1 cellular context compared by ENCODE assay signal in the genomic region with DNA sequence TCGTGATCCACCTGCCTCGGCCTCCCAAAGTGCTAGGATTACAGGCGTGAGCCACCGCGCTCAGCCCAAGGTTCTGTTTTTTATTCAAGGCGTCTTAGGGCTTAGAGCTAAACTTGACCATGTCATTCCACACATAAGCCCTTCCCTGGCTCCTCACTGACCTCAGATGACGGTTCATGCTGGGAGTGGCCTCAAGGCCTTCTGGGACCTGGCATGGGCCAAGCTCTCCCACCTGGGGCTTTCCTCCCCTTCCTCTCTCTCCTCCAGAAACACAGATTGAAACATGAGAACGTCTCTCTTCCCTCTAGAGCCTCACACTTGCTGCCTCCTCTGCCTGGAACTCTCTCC.
TF ChIP-seq lines count a peak whose summit lies in the region.

No MANE protein-coding gene starts in this region.

TF ChIP-seq in IMR-90, 13 proteins besides CTCF, POLR2A, EP300 and RAD21 (continued from another document):
- TF ChIP-seq SMC3 (IDR thresholded peaks at IDR 0.05; ENCODE audit: low read depth, low read length) (no peak), MXI1 (IDR thresholded peaks at IDR 0.05; ENCODE audit: borderline replicate concordance, low read depth, low read length) (no peak), RCOR1 (IDR thresholded peaks at IDR 0.05; ENCODE audit: insufficient replicate concordance, low read length) (no peak)
